Comparison of ENCODE assay signal across 13 cellular contexts in genomic region chr14:61433169-61433568, GRCh38.
DNase-seq lines count a peak whose midpoint lies in the region; ATAC-seq, FAIRE-seq and TF ChIP-seq lines count a peak whose summit lies in the region.
"Had no signal": no experiment of that assay in that cellular context is flagged by ENCODE, and none has a peak within 500 bp of the region (broad histone marks: within the 10 kb centered on the region; RNA-seq: fewer than 3 reads in every experiment).

No MANE protein-coding gene starts in this region.

- H3K79me1 ChIP-seq in mesenchymal stem cell (replicated peaks; ENCODE audit: low read length, poor library complexity, severe bottlenecking) = no peaks in the 10 kb centered on the region

- ATAC-seq in heart right ventricle (peak in 5 of 8 donors; percentile 13 to 75 (median 27)), left ventricle myocardium superior (no peak)
- no peak for ATAC-seq in activated CD4-positive, CD25-positive, alpha-beta regulatory T cell treated with anti-CD3 and anti-CD28 coated beads, Interleukin-2, amount 50 U/mL, for 24 hours

- no peak overlapping the region for H2AK5ac ChIP-seq in mesenchymal stem cell (ENCODE audit: low read length, severe bottlenecking)

- H3K23ac ChIP-seq in mesenchymal stem cell (ENCODE audit: low read length in 2 of 2) = no peak overlapping the region

- no peak overlapping the region for H3K18ac ChIP-seq in mesenchymal stem cell (ENCODE audit: low read depth in 1 of 2, low read length in 2 of 2)

- no peak overlapping the region for H3K14ac ChIP-seq in mesenchymal stem cell (ENCODE audit: low read length in 2 of 2)

- no peak overlapping the region for H3K4ac ChIP-seq in mesenchymal stem cell (ENCODE audit: low read depth in 1 of 2, low read length in 2 of 2)

- no peaks in the 10 kb centered on the region for H3K9me3 Mint-ChIP-seq in activated T-helper 1 cell treated with anti-CD3 and anti-CD28 coated beads, Interleukin-12 subunit alpha, Interleukin-12 subunit beta, Interleukin-2, Interleukin-4 antibody, amounts not matched to agents 30 ng/mL and 10 ng/mL and 1 ng/mL, durations not matched to agents 14 hours and 24 hours and 36 hours
- H3K9me3 Mint-ChIP-seq in type B pancreatic cell = peaks cover 7% of the 10 kb centered on the region

- H3K36me3 Mint-ChIP-seq in activated T-helper 1 cell treated with anti-CD3 and anti-CD28 coated beads, Interleukin-12 subunit alpha, Interleukin-12 subunit beta, Interleukin-2, Interleukin-4 antibody, amounts not matched to agents 30 ng/mL and 10 ng/mL and 1 ng/mL, durations not matched to agents 14 hours and 24 hours and 36 hours (ENCODE audit: low read depth) = peaks cover 15% of the 10 kb centered on the region
- peaks cover 4% of the 10 kb centered on the region for H3K36me3 Mint-ChIP-seq in type B pancreatic cell

- intact Hi-C loops in heart right ventricle (cut with DNase I) = loop anchor here in 2 of 10 donors (5.0 to 10.0 kb wide), 2 partner anchors 108 to 126 kb away; partner anchors contain the start of gene PRKCH (in 1 of the 2)
- intact Hi-C loops in left ventricle myocardium superior (cut with micrococcal nuclease) = no loop called here
- intact Hi-C loops in activated T-helper 1 cell treated with anti-CD3 and anti-CD28 coated beads, Interleukin-12 subunit alpha, Interleukin-12 subunit beta, Interleukin-2, Interleukin-4 antibody, amounts not matched to agents 30 ng/mL and 10 ng/mL and 1 ng/mL, durations not matched to agents 14 hours and 24 hours and 36 hours (cut with micrococcal nuclease) = loop anchor here (2.0 kb wide), 1 partner anchor 18 kb away; no protein-coding TSS in a partner anchor
- intact Hi-C loops in kidney (cut with DNase I) = no loop called here

- peaks cover 84% of the 10 kb centered on the region for H3K4me1 Mint-ChIP-seq in activated T-helper 1 cell treated with anti-CD3 and anti-CD28 coated beads, Interleukin-12 subunit alpha, Interleukin-12 subunit beta, Interleukin-2, Interleukin-4 antibody, amounts not matched to agents 30 ng/mL and 10 ng/mL and 1 ng/mL, durations not matched to agents 14 hours and 24 hours and 36 hours (ENCODE audit: low read depth)
- peaks cover 20% of the 10 kb centered on the region for H3K4me1 Mint-ChIP-seq in type B pancreatic cell (ENCODE audit: unreplicated experiment)

- no peak overlapping the region for H3K4me3 Mint-ChIP-seq in activated T-helper 1 cell treated with anti-CD3 and anti-CD28 coated beads, Interleukin-12 subunit alpha, Interleukin-12 subunit beta, Interleukin-2, Interleukin-4 antibody, amounts not matched to agents 30 ng/mL and 10 ng/mL and 1 ng/mL, durations not matched to agents 14 hours and 24 hours and 36 hours
- peak overlapping the region; percentile 21 for H3K4me3 Mint-ChIP-seq in type B pancreatic cell

- peaks cover 0 to 84% (median 57%) of the 10 kb centered on the region in 9 donors for H3K4me1 ChIP-seq in heart right ventricle
- peaks cover 0 to 2% of the 10 kb centered on the region in 2 donors for H3K4me1 ChIP-seq in kidney (ENCODE audit: control insufficient read depth in 1 of 2, insufficient read depth in 1 of 2, low read depth in 1 of 2, low read length in 2 of 2)
- H3K4me1 ChIP-seq in mesenchymal stem cell (ENCODE audit: control insufficient read depth, insufficient read depth, low read depth, low read length) = no peaks in the 10 kb centered on the region
- H3K4me1 ChIP-seq: HAP-1, sigmoid colon had no signal

- H3K27ac ChIP-seq in heart right ventricle = peak overlapping the region in 6 of 10 donors; percentile 16 to 55 (median 38)
- H3K27ac ChIP-seq in kidney (ENCODE audit: low read depth in 2 of 2, low read length in 2 of 2) = no peak overlapping the region
- H3K27ac ChIP-seq in mesenchymal stem cell (ENCODE audit: low read length, poor library complexity, severe bottlenecking) = no peak overlapping the region
- H3K27ac ChIP-seq: sigmoid colon, SK-N-MC had no signal

- H2BK120ac ChIP-seq in mesenchymal stem cell (ENCODE audit: low read depth, low read length) = no peak overlapping the region

- H3K36me3 ChIP-seq in heart right ventricle (no peaks in the 10 kb centered on the region), kidney (ENCODE audit: control insufficient read depth in 1 of 2, insufficient read depth in 2 of 2, low read length in 2 of 2) (no peaks in the 10 kb centered on the region), mesenchymal stem cell (ENCODE audit: control insufficient read depth in 1 of 2, insufficient read depth in 2 of 2, low read depth in 1 of 2, low read length in 2 of 2) (no peaks in the 10 kb centered on the region)
- H3K36me3 ChIP-seq: HAP-1, MG63, sigmoid colon had no signal

- H2BK15ac ChIP-seq in mesenchymal stem cell (ENCODE audit: low read depth, poor library complexity, severe bottlenecking) = no peak overlapping the region

- H4K91ac ChIP-seq in mesenchymal stem cell (ENCODE audit: low read length) = no peak overlapping the region

- TF ChIP-seq CTCF in heart right ventricle (IDR thresholded peaks at IDR 0.05) (no peak), kidney (IDR thresholded peaks at IDR 0.05; ENCODE audit: borderline replicate concordance, extremely low read depth, insufficient read depth) (no peak), type B pancreatic cell (conservative IDR thresholded peaks at IDR 0.05) (no peak)

- H3K27me3 Mint-ChIP-seq in activated T-helper 1 cell treated with anti-CD3 and anti-CD28 coated beads, Interleukin-12 subunit alpha, Interleukin-12 subunit beta, Interleukin-2, Interleukin-4 antibody, amounts not matched to agents 30 ng/mL and 10 ng/mL and 1 ng/mL, durations not matched to agents 14 hours and 24 hours and 36 hours (ENCODE audit: insufficient read depth) = no peaks in the 10 kb centered on the region
- H3K27me3 Mint-ChIP-seq in type B pancreatic cell = peaks cover 3% of the 10 kb centered on the region

- H3K9me3 ChIP-seq in heart right ventricle (peaks cover 0 to 9% (median 0%) of the 10 kb centered on the region in 11 donors), kidney (ENCODE audit: control insufficient read depth in 1 of 2, low read length in 2 of 2) (no peaks in the 10 kb centered on the region), mesenchymal stem cell (ENCODE audit: control insufficient read depth, low read length) (no peaks in the 10 kb centered on the region)
- H3K9me3 ChIP-seq: HAP-1, MG63, sigmoid colon had no signal

- FAIRE-seq in kidney (lab: Jason Lieb, UNC) = peak; percentile 8

- no peaks in the 10 kb centered on the region for H3K27me3 ChIP-seq in heart right ventricle
- H3K27me3 ChIP-seq in mesenchymal stem cell (ENCODE audit: control insufficient read depth in 1 of 2, insufficient read depth in 1 of 2, low read length in 2 of 2) = peaks cover 0 to 28% of the 10 kb centered on the region in 2 experiments
- H3K27me3 ChIP-seq: MG63, sigmoid colon had no signal

- no peak overlapping the region for H2BK12ac ChIP-seq in mesenchymal stem cell (ENCODE audit: low read length in 2 of 2)

- H4K8ac ChIP-seq in mesenchymal stem cell (ENCODE audit: low read length) = no peak overlapping the region

- no peak overlapping the region for H3K4me2 ChIP-seq in mesenchymal stem cell (ENCODE audit: low read length, poor library complexity, severe bottlenecking)

- H3K4me3 ChIP-seq in heart right ventricle (no peak overlapping the region), kidney (ENCODE audit: low read length in 2 of 2) (no peak overlapping the region), mesenchymal stem cell (ENCODE audit: insufficient read depth in 1 of 2, low read depth in 1 of 2, low read length in 2 of 2) (no peak overlapping the region)
- H3K4me3 ChIP-seq: HAP-1, MG63, sigmoid colon, SK-N-MC had no signal

- H3K9ac ChIP-seq in kidney (ENCODE audit: low read length in 2 of 2) = no peak overlapping the region
- H3K9ac ChIP-seq in mesenchymal stem cell (ENCODE audit: low read length) = no peak overlapping the region

- no peak overlapping the region for H2BK5ac ChIP-seq in mesenchymal stem cell (ENCODE audit: low read depth, low read length, poor library complexity, severe bottlenecking)

- WGBS in heart right ventricle, 2 donors = 50 to 62% methylated on average over 1 of the region's 1 CpG
- WGBS in mesenchymal stem cell = no CpG with 5 or more reads among the region's 1 CpG

- DNase-seq in heart right ventricle (no peak), left ventricle myocardium superior (no peak), kidney (no peak), type B pancreatic cell (ENCODE audit: extremely low spot score, unreplicated experiment) (no peak), mesenchymal stem cell (no peak)
- DNase-seq in activated T-helper 1 cell treated with anti-CD3 and anti-CD28 coated beads, Interleukin-12 subunit alpha, Interleukin-12 subunit beta, Interleukin-2, Interleukin-4 antibody, amounts not matched to agents 30 ng/mL and 10 ng/mL and 1 ng/mL, durations not matched to agents 14 hours and 24 hours and 36 hours (ENCODE audit: low spot score) = no peak
- DNase-seq: activated CD4-positive, CD25-positive, alpha-beta regulatory T cell treated with anti-CD3 and anti-CD28 coated beads, Interleukin-2, amount 50 U/mL, for 72 hours; cortex of kidney; MG63; sigmoid colon had no signal

- peak overlapping the region; percentile 53 for H3K27ac Mint-ChIP-seq in activated T-helper 1 cell treated with anti-CD3 and anti-CD28 coated beads, Interleukin-12 subunit alpha, Interleukin-12 subunit beta, Interleukin-2, Interleukin-4 antibody, amounts not matched to agents 30 ng/mL and 10 ng/mL and 1 ng/mL, durations not matched to agents 14 hours and 24 hours and 36 hours
- peak overlapping the region; percentile 13 for H3K27ac Mint-ChIP-seq in type B pancreatic cell

- H2AFZ ChIP-seq in mesenchymal stem cell (ENCODE audit: low read depth, low read length) = no peak overlapping the region

Comparison
In these comparisons a context has a peak if more than half of its experiments do, and no peak if none do; other contexts are left out.
1. ATAC-seq: peak in heart right ventricle (5 of 8); none in left ventricle myocardium superior (single experiment) and activated CD4-positive, CD25-positive, alpha-beta regulatory T cell treated with anti-CD3 and anti-CD28 coated beads, Interleukin-2, amount 50 U/mL, for 24 hours (0 of 2).
2. H3K27ac ChIP-seq: peak in heart right ventricle (6 of 10); none in kidney (0 of 2) and mesenchymal stem cell (single experiment).